ENCODE assay signal across 8 cellular contexts in genomic region chr3:172595648-172596393, GRCh38.
DNase-seq lines count a peak whose midpoint lies in the region; ATAC-seq and TF ChIP-seq lines count a peak whose summit lies in the region.

No MANE protein-coding gene starts in this region.

- ATAC-seq in GM21367 (IDR thresholded peaks at IDR 0.05; ENCODE audit: unreplicated experiment) = peak; percentile 33
- ATAC-seq in SK-N-SH treated with all-trans-retinoic acid at 6 μM for 48 hours = 0 out of 3 replicates have a peak, but pooled peaks have one; percentile 39

- no peaks in the 10 kb centered on the region for H3K27me3 Mint-ChIP-seq in stimulated activated naive CD8-positive, alpha-beta T cell treated with anti-CD3 and anti-CD28 coated beads, Interleukin-15, Interleukin-2, amounts not matched to agents 100 ng/mL and 50 ng/mL, for 24 hours

- no peaks in the 10 kb centered on the region for H3K9me3 ChIP-seq in DOHH2 (ENCODE audit: control insufficient read depth, insufficient read depth, low read length)

- H4K20me1 ChIP-seq in DOHH2 (ENCODE audit: control insufficient read depth, insufficient read depth, low read depth, low read length) = no peaks in the 10 kb centered on the region

- H3K4me3 Mint-ChIP-seq in stimulated activated naive CD8-positive, alpha-beta T cell treated with anti-CD3 and anti-CD28 coated beads, Interleukin-15, Interleukin-2, amounts not matched to agents 100 ng/mL and 50 ng/mL, for 24 hours = peak overlapping the region; percentile 83

- H3K27ac ChIP-seq in DOHH2 (ENCODE audit: low read depth, low read length) = no peak overlapping the region

- no peaks in the 10 kb centered on the region for H3K9me2 ChIP-seq in DOHH2 (replicated peaks; ENCODE audit: control insufficient read depth, low read length)

- no peaks in the 10 kb centered on the region for H3K4me1 ChIP-seq in DOHH2 (ENCODE audit: control insufficient read depth, low read length)

- peak overlapping the region; percentile 85 for H3K27ac Mint-ChIP-seq in stimulated activated naive CD8-positive, alpha-beta T cell treated with anti-CD3 and anti-CD28 coated beads, Interleukin-15, Interleukin-2, amounts not matched to agents 100 ng/mL and 50 ng/mL, for 24 hours

- H3K27me3 ChIP-seq in DOHH2 (ENCODE audit: control insufficient read depth, low read length) = no peaks in the 10 kb centered on the region

- peak overlapping the region; percentile 5; the same call in 1 of the 2 replicates for H3K4me2 ChIP-seq in DOHH2 (ENCODE audit: low read length)

- H3K36me3 ChIP-seq in DOHH2 (ENCODE audit: control insufficient read depth, low read length) = no peaks in the 10 kb centered on the region

- H3K4me1 Mint-ChIP-seq in stimulated activated naive CD8-positive, alpha-beta T cell treated with anti-CD3 and anti-CD28 coated beads, Interleukin-15, Interleukin-2, amounts not matched to agents 100 ng/mL and 50 ng/mL, for 24 hours (ENCODE audit: low read depth) = peaks cover 57% of the 10 kb centered on the region

- TF ChIP-seq CTCF in DOHH2 (IDR thresholded peaks at IDR 0.05; ENCODE audit: low read depth, low read length, poor library complexity, severe bottlenecking) = peak; percentile 74
- peak; percentile 74 for TF ChIP-seq CTCF in cardiac fibroblast (IDR thresholded peaks at IDR 0.05; ENCODE audit: low read depth, low read length)

- peak; percentile 81 for DNase-seq in Jurkat, Clone E6-1 (ENCODE audit: low read depth, low spot score)
- DNase-seq in cardiac fibroblast (ENCODE audit: low read depth in 2 of 2) (peak; percentile 64 to 70), kidney tubule cell (ENCODE audit: low spot score) (peak; percentile 84), C1 segment of cervical spinal cord (lab: John Stamatoyannopoulos, UW) (no peak)

- no peaks in the 10 kb centered on the region for H3K79me2 ChIP-seq in DOHH2 (ENCODE audit: control insufficient read depth, low read length)

- peaks cover 3% of the 10 kb centered on the region for H3K9me3 Mint-ChIP-seq in stimulated activated naive CD8-positive, alpha-beta T cell treated with anti-CD3 and anti-CD28 coated beads, Interleukin-15, Interleukin-2, amounts not matched to agents 100 ng/mL and 50 ng/mL, for 24 hours

- no peaks in the 10 kb centered on the region for H3F3A ChIP-seq in DOHH2 (ENCODE audit: control insufficient read depth, insufficient read depth)

- H3K36me3 Mint-ChIP-seq in stimulated activated naive CD8-positive, alpha-beta T cell treated with anti-CD3 and anti-CD28 coated beads, Interleukin-15, Interleukin-2, amounts not matched to agents 100 ng/mL and 50 ng/mL, for 24 hours (ENCODE audit: low read depth) = peaks cover 13% of the 10 kb centered on the region

- no peak overlapping the region for H3K4me3 ChIP-seq in DOHH2 (ENCODE audit: low read length)
- peak overlapping the region; percentile 37 for H3K4me3 ChIP-seq in Jurkat, Clone E6-1 (ENCODE audit: low read length)
- peak overlapping the region in 1 of 2 donors; percentile 10 for H3K4me3 ChIP-seq in cardiac fibroblast (replicated peaks in 1 of 2; ENCODE audit: low read depth in 2 of 2, low read length in 2 of 2)

TF ChIP-seq in SK-N-SH treated with all-trans-retinoic acid at 6 μM for 48 hours, 23 proteins besides CTCF, POLR2A, EP300 and RAD21:
- TF ChIP-seq OSR1 (CRISPR knock-in tag; IDR thresholded peaks at IDR 0.05) (no peak), SNAI2 (CRISPR knock-in tag; IDR thresholded peaks at IDR 0.05) (no peak), TOX (CRISPR knock-in tag; IDR thresholded peaks at IDR 0.05; ENCODE audit: borderline replicate concordance) (no peak), BACH2 (CRISPR knock-in tag; IDR thresholded peaks at IDR 0.05; ENCODE audit: borderline replicate concordance) (no peak), ISL1 (CRISPR knock-in tag; IDR thresholded peaks at IDR 0.05) (no peak), ZFP30 (CRISPR knock-in tag; IDR thresholded peaks at IDR 0.05) (no peak), PPARA (CRISPR knock-in tag; IDR thresholded peaks at IDR 0.05; ENCODE audit: borderline replicate concordance) (no peak), ARNTL (CRISPR knock-in tag; IDR thresholded peaks at IDR 0.05; ENCODE audit: borderline replicate concordance, low read depth) (no peak), ZC3H10 (CRISPR knock-in tag; IDR thresholded peaks at IDR 0.05) (no peak), ZNF565 (CRISPR knock-in tag; conservative IDR thresholded peaks at IDR 0.05; ENCODE audit: low read depth) (no peak), ZNF70 (CRISPR knock-in tag; IDR thresholded peaks at IDR 0.05) (no peak), ZNF8 (CRISPR knock-in tag; IDR thresholded peaks at IDR 0.05) (no peak), ESRRG (CRISPR knock-in tag; IDR thresholded peaks at IDR 0.05) (no peak), CSRNP3 (CRISPR knock-in tag; IDR thresholded peaks at IDR 0.05) (no peak)
- TF ChIP-seq, protein P1, sequence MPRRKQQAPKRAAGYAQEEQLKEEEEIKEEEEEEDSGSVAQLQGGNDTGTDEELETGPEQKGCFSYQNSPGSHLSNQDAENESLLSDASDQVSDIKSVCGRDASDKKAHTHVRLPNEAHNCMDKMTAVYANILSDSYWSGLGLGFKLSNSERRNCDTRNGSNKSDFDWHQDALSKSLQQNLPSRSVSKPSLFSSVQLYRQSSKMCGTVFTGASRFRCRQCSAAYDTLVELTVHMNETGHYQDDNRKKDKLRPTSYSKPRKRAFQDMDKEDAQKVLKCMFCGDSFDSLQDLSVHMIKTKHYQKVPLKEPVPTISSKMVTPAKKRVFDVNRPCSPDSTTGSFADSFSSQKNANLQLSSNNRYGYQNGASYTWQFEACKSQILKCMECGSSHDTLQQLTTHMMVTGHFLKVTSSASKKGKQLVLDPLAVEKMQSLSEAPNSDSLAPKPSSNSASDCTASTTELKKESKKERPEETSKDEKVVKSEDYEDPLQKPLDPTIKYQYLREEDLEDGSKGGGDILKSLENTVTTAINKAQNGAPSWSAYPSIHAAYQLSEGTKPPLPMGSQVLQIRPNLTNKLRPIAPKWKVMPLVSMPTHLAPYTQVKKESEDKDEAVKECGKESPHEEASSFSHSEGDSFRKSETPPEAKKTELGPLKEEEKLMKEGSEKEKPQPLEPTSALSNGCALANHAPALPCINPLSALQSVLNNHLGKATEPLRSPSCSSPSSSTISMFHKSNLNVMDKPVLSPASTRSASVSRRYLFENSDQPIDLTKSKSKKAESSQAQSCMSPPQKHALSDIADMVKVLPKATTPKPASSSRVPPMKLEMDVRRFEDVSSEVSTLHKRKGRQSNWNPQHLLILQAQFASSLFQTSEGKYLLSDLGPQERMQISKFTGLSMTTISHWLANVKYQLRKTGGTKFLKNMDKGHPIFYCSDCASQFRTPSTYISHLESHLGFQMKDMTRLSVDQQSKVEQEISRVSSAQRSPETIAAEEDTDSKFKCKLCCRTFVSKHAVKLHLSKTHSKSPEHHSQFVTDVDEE (CRISPR knock-in tag; IDR thresholded peaks at IDR 0.05) = no peak
- TF ChIP-seq, protein P2, sequence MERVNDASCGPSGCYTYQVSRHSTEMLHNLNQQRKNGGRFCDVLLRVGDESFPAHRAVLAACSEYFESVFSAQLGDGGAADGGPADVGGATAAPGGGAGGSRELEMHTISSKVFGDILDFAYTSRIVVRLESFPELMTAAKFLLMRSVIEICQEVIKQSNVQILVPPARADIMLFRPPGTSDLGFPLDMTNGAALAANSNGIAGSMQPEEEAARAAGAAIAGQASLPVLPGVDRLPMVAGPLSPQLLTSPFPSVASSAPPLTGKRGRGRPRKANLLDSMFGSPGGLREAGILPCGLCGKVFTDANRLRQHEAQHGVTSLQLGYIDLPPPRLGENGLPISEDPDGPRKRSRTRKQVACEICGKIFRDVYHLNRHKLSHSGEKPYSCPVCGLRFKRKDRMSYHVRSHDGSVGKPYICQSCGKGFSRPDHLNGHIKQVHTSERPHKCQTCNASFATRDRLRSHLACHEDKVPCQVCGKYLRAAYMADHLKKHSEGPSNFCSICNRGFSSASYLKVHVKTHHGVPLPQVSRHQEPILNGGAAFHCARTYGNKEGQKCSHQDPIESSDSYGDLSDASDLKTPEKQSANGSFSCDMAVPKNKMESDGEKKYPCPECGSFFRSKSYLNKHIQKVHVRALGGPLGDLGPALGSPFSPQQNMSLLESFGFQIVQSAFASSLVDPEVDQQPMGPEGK (CRISPR knock-in tag; IDR thresholded peaks at IDR 0.05; ENCODE audit: borderline replicate concordance) = no peak

Comparison
In these comparisons a context has a peak if more than half of its experiments do, and no peak if none do; other contexts are left out.
1. DNase-seq: peak in Jurkat, Clone E6-1 (single experiment), cardiac fibroblast (2 of 2) and kidney tubule cell (single experiment); none in C1 segment of cervical spinal cord (0 of 14).